Comparison of ENCODE assay signal across 8 cellular contexts in the genomic region with DNA sequence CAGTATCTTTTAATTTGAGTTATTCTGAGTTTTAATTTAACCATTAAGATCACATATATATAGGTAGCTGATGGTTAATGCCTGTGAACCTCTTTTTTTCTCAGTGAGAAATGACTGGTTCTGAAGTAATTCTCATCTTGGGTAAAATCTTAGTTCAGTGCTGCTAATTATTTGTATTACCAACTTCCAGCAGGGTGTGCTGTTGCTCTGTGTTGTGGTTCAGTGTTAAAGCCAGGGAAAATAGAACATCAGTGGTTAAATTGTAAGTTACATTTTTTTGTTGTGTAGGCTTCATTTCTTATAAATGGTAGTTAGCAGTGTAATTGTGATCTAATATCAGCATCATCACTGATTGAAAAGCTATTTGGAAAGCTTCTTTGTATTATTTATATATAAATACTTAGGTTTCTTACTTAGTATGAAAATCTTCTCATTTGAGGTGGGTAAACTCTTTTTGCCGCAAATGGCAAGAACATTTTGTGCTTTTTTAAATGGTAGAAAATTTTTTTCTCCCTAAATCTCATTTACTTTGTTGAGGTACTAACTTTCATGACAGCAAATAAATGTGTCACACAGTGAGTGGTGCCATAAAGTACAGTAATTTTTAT. TPM values are rescaled to one million over a fixed set of nuclear protein-coding genes. Genes with fewer than 3 reads are reported as not detected.
DNase-seq lines count a peak whose midpoint lies in the region; ATAC-seq and TF ChIP-seq lines count a peak whose summit lies in the region.

No MANE protein-coding gene starts in this region.

- H3K4me3 ChIP-seq in fibroblast of the aortic adventitia (ENCODE audit: low read depth, low read length): no peak overlapping the region

- ATAC-seq in GM21619 (IDR thresholded peaks at IDR 0.05; ENCODE audit: unreplicated experiment) (peak; percentile 65), omental fat pad (ENCODE audit: low FRiP score) (no peak), HG03135 (IDR thresholded peaks at IDR 0.05; ENCODE audit: unreplicated experiment) (no peak), GM18858 (IDR thresholded peaks at IDR 0.05; ENCODE audit: unreplicated experiment) (no peak)

- DNase-seq in COLO668 (lab: John Stamatoyannopoulos, UW; ENCODE audit: unreplicated experiment) (peak; percentile 35), NCI-H345 (lab: John Stamatoyannopoulos, UW) (peak; percentile 23), fibroblast of the aortic adventitia (ENCODE audit: low read depth) (peak; percentile 86), omental fat pad (ENCODE audit: low spot score) (no peak)
- DNase-seq in activated CD4-positive, alpha-beta T cell treated with anti-CD3 and anti-CD28 coated beads, Interleukin-2, amount 50 U/mL, for 4 hours: peak; percentile 19 to 22

- TF ChIP-seq CTCF in fibroblast of the aortic adventitia (IDR thresholded peaks at IDR 0.05; ENCODE audit: insufficient read depth, low read length) (peak; percentile 68), omental fat pad (IDR thresholded peaks at IDR 0.05) (peak in 2 of 3 donors; percentile 11 to 42)

RNA-seq across cellular contexts. Expression of gene CDC5L, which starts 43.7 kb away (rescaled TPM):
- total RNA-seq in fibroblast of the aortic adventitia (ENCODE audit: low replicate concordance) (27.2 and 29.0 TPM in 2 replicates), omental fat pad (10 to 100 TPM; 14.6 to 21.4 (median 17.3) TPM)
